ENCODE assay signal across 8 cellular contexts in genomic region chr4:158255727-158256324, GRCh38. TPM values are rescaled to one million over a fixed set of nuclear protein-coding genes. Genes with fewer than 3 reads are reported as not detected.
DNase-seq lines count a peak whose midpoint lies in the region; ATAC-seq, FAIRE-seq and TF ChIP-seq lines count a peak whose summit lies in the region.

No MANE protein-coding gene starts in this region.

- H3K4me2 ChIP-seq in fibroblast of lung (ENCODE audit: extremely low read depth, insufficient read depth, low read length) (no peak overlapping the region), parathyroid adenoma (ENCODE audit: low read length) (no peak overlapping the region)

- H3K9ac ChIP-seq in fibroblast of lung (ENCODE audit: insufficient read depth, low read length) (no peak overlapping the region), parathyroid adenoma (no peak overlapping the region)

- FAIRE-seq in HTR-8/SVneo (lab: Jason Lieb, UNC) = no peak

- H3K36me3 Mint-ChIP-seq in activated naive CD8-positive, alpha-beta T cell treated with anti-CD3 and anti-CD28 coated beads for 36 hours = no peaks in the 10 kb centered on the region
- H3K36me3 Mint-ChIP-seq in stimulated activated effector memory CD8-positive, alpha-beta T cell treated with anti-CD3 and anti-CD28 coated beads, Interleukin-12 subunit alpha, Interleukin-12 subunit beta, amount 100 ng/mL, for 72 hours = peaks cover 4% of the 10 kb centered on the region

- H4K20me1 ChIP-seq in fibroblast of lung (ENCODE audit: control insufficient read depth, extremely low read depth, insufficient read depth, low read length) = no peaks in the 10 kb centered on the region

- H3K79me2 ChIP-seq in fibroblast of lung (ENCODE audit: control insufficient read depth, insufficient read depth, low read length) = no peaks in the 10 kb centered on the region
- H3K79me2 ChIP-seq in parathyroid adenoma = no peaks in the 10 kb centered on the region

- ATAC-seq in GM21576 (IDR thresholded peaks at IDR 0.05; ENCODE audit: unreplicated experiment) = peak; percentile 76
- no peak for ATAC-seq in stimulated activated effector memory CD8-positive, alpha-beta T cell treated with anti-CD3 and anti-CD28 coated beads, Interleukin-12 subunit alpha, Interleukin-12 subunit beta, amount 100 ng/mL, for 72 hours

- no peak overlapping the region for H3K27ac Mint-ChIP-seq in activated naive CD8-positive, alpha-beta T cell treated with anti-CD3 and anti-CD28 coated beads for 36 hours
- no peak overlapping the region for H3K27ac Mint-ChIP-seq in stimulated activated effector memory CD8-positive, alpha-beta T cell treated with anti-CD3 and anti-CD28 coated beads, Interleukin-12 subunit alpha, Interleukin-12 subunit beta, amount 100 ng/mL, for 72 hours

- H3K4me1 Mint-ChIP-seq in activated naive CD8-positive, alpha-beta T cell treated with anti-CD3 and anti-CD28 coated beads for 36 hours = peaks cover 6% of the 10 kb centered on the region
- no peaks in the 10 kb centered on the region for H3K4me1 Mint-ChIP-seq in stimulated activated effector memory CD8-positive, alpha-beta T cell treated with anti-CD3 and anti-CD28 coated beads, Interleukin-12 subunit alpha, Interleukin-12 subunit beta, amount 100 ng/mL, for 72 hours

- H3K36me3 ChIP-seq in fibroblast of lung (ENCODE audit: control insufficient read depth, insufficient read depth, low read length) (no peaks in the 10 kb centered on the region), parathyroid adenoma (ENCODE audit: control insufficient read depth, insufficient read depth, low read length) (no peaks in the 10 kb centered on the region)

- H3K4me3 ChIP-seq in GM12865 (ENCODE audit: low read depth, low read length) (no peak overlapping the region), fibroblast of lung (replicated peaks in 1 of 4; ENCODE audit: control extremely low read depth in 1 of 4, insufficient read depth in 1 of 4, low read depth in 3 of 4, low read length in 4 of 4) (no peak overlapping the region), parathyroid adenoma (ENCODE audit: low read depth, low read length) (no peak overlapping the region)

- H2AFZ ChIP-seq in fibroblast of lung (ENCODE audit: low read length) (no peak overlapping the region), parathyroid adenoma (peak overlapping the region; percentile 39)

- H3K9me3 ChIP-seq in fibroblast of lung (ENCODE audit: control insufficient read depth, insufficient read depth, low read depth, low read length) = no peaks in the 10 kb centered on the region
- H3K9me3 ChIP-seq in parathyroid adenoma (ENCODE audit: control insufficient read depth, low read length) = no peaks in the 10 kb centered on the region

- H3K4me3 Mint-ChIP-seq in activated naive CD8-positive, alpha-beta T cell treated with anti-CD3 and anti-CD28 coated beads for 36 hours = no peak overlapping the region
- H3K4me3 Mint-ChIP-seq in stimulated activated effector memory CD8-positive, alpha-beta T cell treated with anti-CD3 and anti-CD28 coated beads, Interleukin-12 subunit alpha, Interleukin-12 subunit beta, amount 100 ng/mL, for 72 hours = no peak overlapping the region

- peak; percentile 43 for TF ChIP-seq CTCF in GM12865 (IDR thresholded peaks at IDR 0.05; ENCODE audit: insufficient read depth, low read depth, low read length, missing control alignments)
- peak; percentile 56 to 75 for TF ChIP-seq CTCF in fibroblast of lung (conservative IDR thresholded peaks at IDR 0.05 in 1 of 2, IDR thresholded peaks at IDR 0.05 in 1 of 2; ENCODE audit: low read depth in 1 of 2, low read length in 2 of 2)
- TF ChIP-seq CTCF in parathyroid adenoma (IDR thresholded peaks at IDR 0.05) = peak; percentile 35

- H3K4me1 ChIP-seq in fibroblast of lung (ENCODE audit: control insufficient read depth, extremely low read depth, insufficient read depth, low read length) (no peaks in the 10 kb centered on the region), parathyroid adenoma (no peaks in the 10 kb centered on the region)

- peak; percentile 20 for DNase-seq in GM12865 (ENCODE audit: low read depth)
- peak; percentile 14 for DNase-seq in HTR-8/SVneo (ENCODE audit: insufficient read length, low spot score)
- DNase-seq in RPMI8226 = peak; percentile 4
- peak; percentile 46 to 74 for DNase-seq in fibroblast of lung (ENCODE audit: low read depth in 2 of 2)
- DNase-seq in activated naive CD8-positive, alpha-beta T cell treated with anti-CD3 and anti-CD28 coated beads for 36 hours = no peak
- no peak for DNase-seq in stimulated activated effector memory CD8-positive, alpha-beta T cell treated with anti-CD3 and anti-CD28 coated beads, Interleukin-12 subunit alpha, Interleukin-12 subunit beta, amount 100 ng/mL, for 72 hours (ENCODE audit: low spot score in 2 of 2)

- peaks cover 21% of the 10 kb centered on the region for H3K27me3 Mint-ChIP-seq in activated naive CD8-positive, alpha-beta T cell treated with anti-CD3 and anti-CD28 coated beads for 36 hours

- no peaks in the 10 kb centered on the region for H3K27me3 ChIP-seq in fibroblast of lung (ENCODE audit: control insufficient read depth, insufficient read depth, low read length)
- H3K27me3 ChIP-seq in parathyroid adenoma (ENCODE audit: control insufficient read depth, insufficient read depth, low read length) = no peaks in the 10 kb centered on the region

- no peaks in the 10 kb centered on the region for H3K9me3 Mint-ChIP-seq in activated naive CD8-positive, alpha-beta T cell treated with anti-CD3 and anti-CD28 coated beads for 36 hours
- H3K9me3 Mint-ChIP-seq in stimulated activated effector memory CD8-positive, alpha-beta T cell treated with anti-CD3 and anti-CD28 coated beads, Interleukin-12 subunit alpha, Interleukin-12 subunit beta, amount 100 ng/mL, for 72 hours = no peaks in the 10 kb centered on the region

- H3K27ac ChIP-seq in fibroblast of lung (ENCODE audit: insufficient read depth, low read length) = no peak overlapping the region
- no peak overlapping the region for H3K27ac ChIP-seq in parathyroid adenoma

RNA-seq across cellular contexts. Expression of gene TMEM144, which starts 45.5 kb away (rescaled TPM):
- total RNA-seq in fibroblast of lung = 2.3 and 4.6 TPM in 2 replicates
- 1.3 and 1.5 TPM in 2 replicates for polyA plus RNA-seq in fibroblast of lung
- polyA plus RNA-seq in fibroblast of lung (2012) = 1.1 and 1.2 TPM in 2 replicates
- 3.0 TPM in 1 of 2 replicates, not detected in the other for polyA minus RNA-seq in fibroblast of lung (ENCODE audit: low replicate concordance)
- under 1 TPM; 0.16 to 0.25 TPM for total RNA-seq in activated naive CD8-positive, alpha-beta T cell treated with anti-CD3 and anti-CD28 coated beads for 36 hours

Comparison
In these comparisons a context has a peak if more than half of its experiments do, and no peak if none do; other contexts are left out.
1. DNase-seq: peak in GM12865 (single experiment), HTR-8/SVneo (single experiment), RPMI8226 (single experiment) and fibroblast of lung (2 of 2); none in activated naive CD8-positive, alpha-beta T cell treated with anti-CD3 and anti-CD28 coated beads for 36 hours (single experiment) and stimulated activated effector memory CD8-positive, alpha-beta T cell treated with anti-CD3 and anti-CD28 coated beads, Interleukin-12 subunit alpha, Interleukin-12 subunit beta, amount 100 ng/mL, for 72 hours (0 of 2).
2. Peak in every context shown above with its lines, with median percentiles within 50 percentile points of each other: CTCF ChIP-seq.